Comparison of ENCODE assay signal across 16 cellular contexts in the genomic region with DNA sequence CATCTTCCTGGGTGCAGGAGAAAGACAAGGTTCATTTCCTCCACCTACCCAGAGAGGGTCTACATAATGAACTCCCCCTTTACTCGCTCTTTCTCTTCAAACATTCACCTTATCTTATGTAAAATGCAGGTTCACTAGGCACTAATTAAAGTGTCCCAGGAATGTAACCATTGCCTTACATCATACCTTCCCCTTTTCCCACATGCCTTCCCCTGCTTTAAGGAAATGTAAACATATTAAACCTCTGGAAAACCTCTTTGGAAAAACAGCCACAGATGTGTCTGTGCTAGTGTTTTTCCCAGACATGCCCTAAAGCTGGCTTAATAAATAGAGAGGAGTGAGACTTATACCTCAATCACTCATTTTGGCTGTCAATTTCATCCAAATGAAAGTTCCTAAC. TPM values are rescaled to one million over a fixed set of nuclear protein-coding genes. Genes with fewer than 3 reads are reported as not detected.
DNase-seq lines count a peak whose midpoint lies in the region; TF ChIP-seq lines count a peak whose summit lies in the region.
"Had no signal": no experiment of that assay in that cellular context is flagged by ENCODE, and none has a peak within 500 bp of the region (broad histone marks: within the 10 kb centered on the region; RNA-seq: fewer than 3 reads in every experiment).

No MANE protein-coding gene starts in this region.

- peak overlapping the region; percentile 82 for H3K27ac Mint-ChIP-seq in progenitor cell of endocrine pancreas
- H3K27ac Mint-ChIP-seq in activated CD4-positive, alpha-beta T cell treated with anti-CD3 and anti-CD28 coated beads, Interleukin-2, amount 10 ng/mL, durations not matched to agents 24 days and 14 days, result no peak overlapping the region
- H3K27ac Mint-ChIP-seq: CD4-positive, alpha-beta memory T cell had no signal

- H3K36me3 ChIP-seq in SJCRH30 (no peaks in the 10 kb centered on the region), BE2C (no peaks in the 10 kb centered on the region)

- peaks cover 1% of the 10 kb centered on the region for H3K36me3 Mint-ChIP-seq in progenitor cell of endocrine pancreas (ENCODE audit: insufficient read depth)
- no peaks in the 10 kb centered on the region for H3K36me3 Mint-ChIP-seq in activated CD4-positive, alpha-beta T cell treated with anti-CD3 and anti-CD28 coated beads, Interleukin-2, amount 10 ng/mL, durations not matched to agents 24 days and 14 days (ENCODE audit: low read depth)
- H3K36me3 Mint-ChIP-seq: CD4-positive, alpha-beta memory T cell had no signal

- H3K4me3 ChIP-seq in SJCRH30 (no peak overlapping the region), BE2C (ENCODE audit: low read depth, low read length) (no peak overlapping the region)

- intact Hi-C loops in cardiac septum (cut with DNase I), result loop anchor here (5.0 kb wide), 1 partner anchor 112 kb away; no protein-coding TSS in a partner anchor
- intact Hi-C loops in activated CD4-positive, alpha-beta T cell treated with anti-CD3 and anti-CD28 coated beads, Interleukin-2, amount 10 ng/mL, durations not matched to agents 24 days and 14 days (cut with micrococcal nuclease), result no loop called here

- H3K4me1 Mint-ChIP-seq in progenitor cell of endocrine pancreas (ENCODE audit: low read depth), result peaks cover 62% of the 10 kb centered on the region
- H3K4me1 Mint-ChIP-seq in activated CD4-positive, alpha-beta T cell treated with anti-CD3 and anti-CD28 coated beads, Interleukin-2, amount 10 ng/mL, durations not matched to agents 24 days and 14 days, result peaks cover 4% of the 10 kb centered on the region
- H3K4me1 Mint-ChIP-seq: CD4-positive, alpha-beta memory T cell had no signal

- peak overlapping the region; percentile 96 for H3K27ac ChIP-seq in SJCRH30
- H3K27ac ChIP-seq: HL-60 had no signal

- H3K27me3 Mint-ChIP-seq in progenitor cell of endocrine pancreas, result no peaks in the 10 kb centered on the region
- H3K27me3 Mint-ChIP-seq in activated CD4-positive, alpha-beta T cell treated with anti-CD3 and anti-CD28 coated beads, Interleukin-2, amount 10 ng/mL, durations not matched to agents 24 days and 14 days, result peaks cover 18% of the 10 kb centered on the region

- H3K4me3 Mint-ChIP-seq in progenitor cell of endocrine pancreas (ENCODE audit: low read depth), result no peak overlapping the region
- H3K4me3 Mint-ChIP-seq in activated CD4-positive, alpha-beta T cell treated with anti-CD3 and anti-CD28 coated beads, Interleukin-2, amount 10 ng/mL, durations not matched to agents 24 days and 14 days, result no peak overlapping the region
- H3K4me3 Mint-ChIP-seq: CD4-positive, alpha-beta memory T cell had no signal

- DNase-seq in EH (ENCODE audit: low read depth) (peak; percentile 25), SJCRH30 (peak in 1 of 2 experiments; percentile 48), left kidney (ENCODE audit: low read depth, low spot score) (peak; percentile 22), progenitor cell of endocrine pancreas (ENCODE audit: low spot score, unreplicated experiment) (no peak), cardiac septum (ENCODE audit: low spot score) (no peak), SKM-1 (lab: John Stamatoyannopoulos, UW; ENCODE audit: unreplicated experiment) (no peak), BE2C (no peak)
- DNase-seq in activated CD4-positive, alpha-beta T cell treated with anti-CD3 and anti-CD28 coated beads, Interleukin-2, amount 10 ng/mL, durations not matched to agents 24 days and 14 days, result no peak
- DNase-seq: CD4-positive, alpha-beta memory T cell; DND-41; KG1; NCI-H1092 treated with DMSO at 0.1 percent for 48 hours; NCI-H1694; NCI-H748 treated with DMSO at 0.1 percent for 48 hours; SHP77 had no signal

- H3K27me3 ChIP-seq in SJCRH30, result no peaks in the 10 kb centered on the region
- no peaks in the 10 kb centered on the region for H3K27me3 ChIP-seq in BE2C

- no peaks in the 10 kb centered on the region for H3K9me3 Mint-ChIP-seq in progenitor cell of endocrine pancreas (ENCODE audit: low read depth)
- no peaks in the 10 kb centered on the region for H3K9me3 Mint-ChIP-seq in activated CD4-positive, alpha-beta T cell treated with anti-CD3 and anti-CD28 coated beads, Interleukin-2, amount 10 ng/mL, durations not matched to agents 24 days and 14 days

- H3K9me3 ChIP-seq in SJCRH30 (replicated peaks), result no peaks in the 10 kb centered on the region
- H3K9me3 ChIP-seq in BE2C, result no peaks in the 10 kb centered on the region

- TF ChIP-seq CTCF in progenitor cell of endocrine pancreas (IDR thresholded peaks at IDR 0.05; ENCODE audit: unreplicated experiment) (no peak), BE2C (IDR thresholded peaks at IDR 0.05; ENCODE audit: low read depth, low read length) (no peak)

- H3K4me1 ChIP-seq in SJCRH30 (peaks cover 41% of the 10 kb centered on the region), BE2C (peaks cover 16% of the 10 kb centered on the region)

RNA-seq across cellular contexts. Expression of a gene that starts 15.8 kb away (rescaled TPM):
- total RNA-seq in SJCRH30 (2014; rRNA removed; shearing (Covaris generic)), result 27.3 and 29.0 TPM in 2 replicates
- total RNA-seq in progenitor cell of endocrine pancreas (36.4 and 37.4 TPM in 2 replicates), cardiac septum (15.0 TPM)
- polyA plus RNA-seq in BE2C (2012; ENCODE audit: insufficient read depth, insufficient read length, low read depth), result 12.7 TPM
- total RNA-seq in activated CD4-positive, alpha-beta T cell treated with anti-CD3 and anti-CD28 coated beads, Interleukin-2, amount 10 ng/mL, durations not matched to agents 24 days and 14 days, result not detected in 2 replicates

Comparison
In these comparisons a context has a peak if more than half of its experiments do, and no peak if none do; other contexts are left out.
1. DNase-seq: peak in EH (single experiment) and left kidney (single experiment); none in progenitor cell of endocrine pancreas (single experiment), cardiac septum (single experiment), SKM-1 (single experiment), BE2C (single experiment) and activated CD4-positive, alpha-beta T cell treated with anti-CD3 and anti-CD28 coated beads, Interleukin-2, amount 10 ng/mL, durations not matched to agents 24 days and 14 days (single experiment).
2. RNA of a gene that starts 15.8 kb away (total RNA-seq): 36.4 to 37.4 TPM in progenitor cell of endocrine pancreas, 27.3 to 29.0 TPM in SJCRH30 and 15.0 TPM in cardiac septum (single experiment); not detected in activated CD4-positive, alpha-beta T cell treated with anti-CD3 and anti-CD28 coated beads, Interleukin-2, amount 10 ng/mL, durations not matched to agents 24 days and 14 days; every median in the first group is over 10 times any median in the second.